ENCODE assay signal across 1 cellular context in genomic region chr13:73607489-73608156, GRCh38.
TF ChIP-seq lines count a peak whose summit lies in the region.

No MANE protein-coding gene starts in this region.

TF ChIP-seq in A549, 52 proteins besides CTCF, POLR2A, EP300 and RAD21 (continued from another document):
- no peak for TF ChIP-seq REST (IDR thresholded peaks at IDR 0.05)
- TF ChIP-seq MAZ (IDR thresholded peaks at IDR 0.05; ENCODE audit: borderline replicate concordance, low read depth, low read length), result no peak
- no peak for TF ChIP-seq TFCP2L1 (CRISPR knock-in tag; IDR thresholded peaks at IDR 0.05)
- TF ChIP-seq CBX2 (IDR thresholded peaks at IDR 0.05; ENCODE audit: borderline replicate concordance, low read depth), result no peak
TF ChIP-seq in A549: peak in this region for 0.
